In genomic region chr1:180167021-180167701, GRCh38 we compare ENCODE assay signal across 12 cellular contexts. TPM values are rescaled to one million over a fixed set of nuclear protein-coding genes. Genes with fewer than 3 reads are reported as not detected.
DNase-seq lines count a peak whose midpoint lies in the region; ATAC-seq, FAIRE-seq and TF ChIP-seq lines count a peak whose summit lies in the region.
"Had no signal": no experiment of that assay in that cellular context is flagged by ENCODE, and none has a peak within 500 bp of the region (broad histone marks: within the 10 kb centered on the region; RNA-seq: fewer than 3 reads in every experiment).

No MANE protein-coding gene starts in this region.

- dilution Hi-C loops in mammary epithelial cell (cut with HindIII; ENCODE audit: low sequenced_read_pairs) (no loop called here), keratinocyte (cut with MboI; ENCODE audit: extremely low pct_ligation_motif_present, low sequenced_read_pairs) (no loop called here)

- no peak overlapping the region for H3K4me3 Mint-ChIP-seq in activated naive CD4-positive, alpha-beta T cell treated with anti-CD3 and anti-CD28 coated beads for 36 hours
- no peak overlapping the region for H3K4me3 Mint-ChIP-seq in stimulated activated naive B cell treated with anti-CD40 and anti-IgM and Interleukin-4, amounts not matched to agents 10 μg/mL and 1 μg/mL and 100 μg/mL, for 72 hours
- H3K4me3 Mint-ChIP-seq: memory B cell had no signal

- no peak for ATAC-seq in GM19328 (IDR thresholded peaks at IDR 0.05; ENCODE audit: unreplicated experiment)
- ATAC-seq in stimulated activated naive B cell treated with anti-CD40 and anti-IgM and Interleukin-4, amounts not matched to agents 10 μg/mL and 1 μg/mL and 100 μg/mL, for 72 hours (replicated peaks) = no peak

- H3K27ac Mint-ChIP-seq in activated naive CD4-positive, alpha-beta T cell treated with anti-CD3 and anti-CD28 coated beads for 36 hours = no peak overlapping the region
- H3K27ac Mint-ChIP-seq in stimulated activated naive B cell treated with anti-CD40 and anti-IgM and Interleukin-4, amounts not matched to agents 10 μg/mL and 1 μg/mL and 100 μg/mL, for 72 hours = no peak overlapping the region
- H3K27ac Mint-ChIP-seq: memory B cell had no signal

- H3K4me2 ChIP-seq in mammary epithelial cell (ENCODE audit: insufficient read depth, low read depth, low read length) (no peak overlapping the region), keratinocyte (ENCODE audit: control insufficient read depth, extremely low read depth, insufficient read depth, low read depth, low read length) (no peak overlapping the region)

- in situ Hi-C loops in mammary epithelial cell (cut with MboI; ENCODE audit: low sequenced_read_pairs in 2 of 2) = loop anchor here in 1 of 2 donors (25.0 kb wide), 1 partner anchor 455 kb away; no protein-coding TSS in a partner anchor

- H2AFZ ChIP-seq in mammary epithelial cell (ENCODE audit: low read depth, low read length) = peak overlapping the region; percentile 10
- H2AFZ ChIP-seq in keratinocyte (ENCODE audit: control insufficient read depth, low read length) = peak overlapping the region; percentile 29

- H3K27me3 ChIP-seq in mammary epithelial cell (ENCODE audit: insufficient read depth, low read length) (no peaks in the 10 kb centered on the region), keratinocyte (ENCODE audit: control insufficient read depth, extremely low read depth, insufficient read depth, low read length) (no peaks in the 10 kb centered on the region), stomach (no peaks in the 10 kb centered on the region)

- H3K9ac ChIP-seq in mammary epithelial cell (ENCODE audit: insufficient read depth, low read length) (no peak overlapping the region), keratinocyte (ENCODE audit: control insufficient read depth, extremely low read depth, insufficient read depth, low read length) (peak overlapping the region; percentile 17)

- no peaks in the 10 kb centered on the region for H3K27me3 Mint-ChIP-seq in activated naive CD4-positive, alpha-beta T cell treated with anti-CD3 and anti-CD28 coated beads for 36 hours (ENCODE audit: low read depth)
- H3K27me3 Mint-ChIP-seq in stimulated activated naive B cell treated with anti-CD40 and anti-IgM and Interleukin-4, amounts not matched to agents 10 μg/mL and 1 μg/mL and 100 μg/mL, for 72 hours = no peaks in the 10 kb centered on the region
- H3K27me3 Mint-ChIP-seq: memory B cell had no signal

- CTCF ChIA-PET in mammary epithelial cell (lab: Charles Lee; ENCODE audit: low non-redundant PET) = interaction anchor here (0.5 kb wide), 2 partner anchors 13 to 100 kb away, joined by 4 to 6 read pairs; partner anchors contain the start of gene QSOX1
- CTCF ChIA-PET in activated naive CD4-positive, alpha-beta T cell treated with anti-CD3 and anti-CD28 coated beads for 36 hours (lab: Charles Lee) = interaction anchor here (0.7 to 7.5 kb wide), 4 partner anchors 13 to 461 kb away, joined by 3 to 68 read pairs (median 4); no protein-coding TSS in a partner anchor

- intact Hi-C loops in mammary epithelial cell (cut with micrococcal nuclease) = loop anchor here (5.0 kb wide), 3 partner anchors 50 to 350 kb away; no protein-coding TSS in a partner anchor
- intact Hi-C loops in stomach (cut with DNase I; ENCODE audit: low total_unique reads) = no loop called here
- intact Hi-C loops in activated naive CD4-positive, alpha-beta T cell treated with anti-CD3 and anti-CD28 coated beads for 36 hours (cut with micrococcal nuclease) = no loop called here

- H3K36me3 ChIP-seq in mammary epithelial cell (ENCODE audit: insufficient read depth, low read length) = no peaks in the 10 kb centered on the region
- H3K36me3 ChIP-seq in keratinocyte (ENCODE audit: control insufficient read depth in 2 of 2, extremely low read depth in 1 of 2, insufficient read depth in 2 of 2, low read length in 2 of 2) = peaks cover 3 to 17% of the 10 kb centered on the region in 2 experiments
- peaks cover 0 to 28% (median 17%) of the 10 kb centered on the region in 4 donors for H3K36me3 ChIP-seq in stomach

- DNase-seq in NCI-H2196 (lab: John Stamatoyannopoulos, UW; ENCODE audit: unreplicated experiment) (peak; percentile 58), mammary epithelial cell (no peak), keratinocyte (ENCODE audit: low read depth, low spot score) (no peak), stomach (no peak), D721Med (ENCODE audit: insufficient read length, low spot score) (no peak)
- no peak for DNase-seq in activated naive CD4-positive, alpha-beta T cell treated with anti-CD3 and anti-CD28 coated beads for 36 hours
- DNase-seq in stimulated activated naive B cell treated with anti-CD40 and anti-IgM and Interleukin-4, amounts not matched to agents 10 μg/mL and 1 μg/mL and 100 μg/mL, for 72 hours = no peak
- DNase-seq: activated CD8-positive, alpha-beta memory T cell treated with anti-CD3 and anti-CD28 coated beads, Interleukin-2, amount 50 U/mL, for 4 hours had no signal

- no TSS peak for BruUV-seq in mammary epithelial cell (replicated peaks; lab: Mats Ljungman, UMichigan)

- WGBS in mammary epithelial cell (ENCODE audit: low coverage, missing lambda C conversion rate) = 49% methylated on average over 8 of the region's 8 CpGs
- 48 to 63% (median 52%) methylated on average over 3 to 8 of the region's 8 CpGs for WGBS in stomach, 5 donors

- H3K4me3 ChIP-seq in mammary epithelial cell (replicated peaks in 1 of 3; ENCODE audit: insufficient read depth in 1 of 3, low read depth in 2 of 3, low read length in 3 of 3) (no peak overlapping the region), keratinocyte (ENCODE audit: control insufficient read depth in 2 of 3, extremely low read depth in 1 of 3, insufficient read depth in 2 of 3, low read depth in 1 of 3, low read length in 3 of 3) (no peak overlapping the region), stomach (no peak overlapping the region)

- peaks cover 3% of the 10 kb centered on the region for H3K9me1 ChIP-seq in keratinocyte (ENCODE audit: control insufficient read depth, extremely low read depth, insufficient read depth, low read length)

- H3K4me1 ChIP-seq in mammary epithelial cell (ENCODE audit: insufficient read depth, low read length) (peaks cover 32% of the 10 kb centered on the region), keratinocyte (ENCODE audit: control insufficient read depth, extremely low read depth, insufficient read depth, low read length) (peaks cover 45% of the 10 kb centered on the region), stomach (peaks cover 48 to 86% (median 75%) of the 10 kb centered on the region in 4 donors)

- peaks cover 4% of the 10 kb centered on the region for H3K4me1 Mint-ChIP-seq in activated naive CD4-positive, alpha-beta T cell treated with anti-CD3 and anti-CD28 coated beads for 36 hours (ENCODE audit: low read depth)
- peaks cover 24 to 36% of the 10 kb centered on the region in 2 donors for H3K4me1 Mint-ChIP-seq in stimulated activated naive B cell treated with anti-CD40 and anti-IgM and Interleukin-4, amounts not matched to agents 10 μg/mL and 1 μg/mL and 100 μg/mL, for 72 hours

- TF ChIP-seq POLR2A in stomach (IDR thresholded peaks at IDR 0.05) = no peak

- H3K36me3 Mint-ChIP-seq in activated naive CD4-positive, alpha-beta T cell treated with anti-CD3 and anti-CD28 coated beads for 36 hours (ENCODE audit: low read depth) = no peaks in the 10 kb centered on the region
- peaks cover 56 to 68% of the 10 kb centered on the region in 2 donors for H3K36me3 Mint-ChIP-seq in stimulated activated naive B cell treated with anti-CD40 and anti-IgM and Interleukin-4, amounts not matched to agents 10 μg/mL and 1 μg/mL and 100 μg/mL, for 72 hours
- H3K36me3 Mint-ChIP-seq: memory B cell had no signal

- H3K27ac ChIP-seq in mammary epithelial cell (ENCODE audit: insufficient read depth, low read depth, low read length) = no peak overlapping the region
- peak overlapping the region; percentile 68 for H3K27ac ChIP-seq in keratinocyte (ENCODE audit: control insufficient read depth, insufficient read depth, low read length)
- H3K27ac ChIP-seq in stomach = peak overlapping the region; percentile 69 to 84 (median 80)

- H3K9me3 ChIP-seq in mammary epithelial cell (replicated peaks; ENCODE audit: insufficient read depth, low read length) (no peaks in the 10 kb centered on the region), keratinocyte (ENCODE audit: control insufficient read depth, low read depth, low read length) (no peaks in the 10 kb centered on the region), stomach (no peaks in the 10 kb centered on the region)

- H3K9me3 Mint-ChIP-seq in activated naive CD4-positive, alpha-beta T cell treated with anti-CD3 and anti-CD28 coated beads for 36 hours = no peaks in the 10 kb centered on the region
- no peaks in the 10 kb centered on the region for H3K9me3 Mint-ChIP-seq in stimulated activated naive B cell treated with anti-CD40 and anti-IgM and Interleukin-4, amounts not matched to agents 10 μg/mL and 1 μg/mL and 100 μg/mL, for 72 hours
- H3K9me3 Mint-ChIP-seq: memory B cell had no signal

- peaks cover 16% of the 10 kb centered on the region for H3K79me2 ChIP-seq in mammary epithelial cell (ENCODE audit: insufficient read depth, low read length)
- peaks cover 11% of the 10 kb centered on the region for H3K79me2 ChIP-seq in keratinocyte (ENCODE audit: control insufficient read depth, insufficient read depth, low read length)

- H4K20me1 ChIP-seq in mammary epithelial cell (ENCODE audit: insufficient read depth, low read length) = no peaks in the 10 kb centered on the region
- no peaks in the 10 kb centered on the region for H4K20me1 ChIP-seq in keratinocyte (ENCODE audit: control insufficient read depth, extremely low read depth, insufficient read depth, low read length)

- no peak for TF ChIP-seq EP300 in stomach (IDR thresholded peaks at IDR 0.05)

- no peak for FAIRE-seq in keratinocyte (lab: Jason Lieb, UNC)
- FAIRE-seq in D721Med (lab: Jason Lieb, UNC) = no peak
- FAIRE-seq: astrocyte, GM18507 had no signal

- TF ChIP-seq CTCF in mammary epithelial cell (conservative IDR thresholded peaks at IDR 0.05 in 1 of 2, IDR thresholded peaks at IDR 0.05 in 1 of 2; ENCODE audit: extremely low read depth in 1 of 2, insufficient read depth in 1 of 2, low read depth in 1 of 2, low read length in 2 of 2) (no peak), keratinocyte (optimal IDR thresholded peaks at IDR 0.05 in 1 of 3, IDR thresholded peaks at IDR 0.05 in 1 of 3, conservative IDR thresholded peaks at IDR 0.05 in 1 of 3; ENCODE audit: extremely low read depth in 1 of 3, insufficient read depth in 2 of 3, low read length in 3 of 3) (no peak), stomach (IDR thresholded peaks at IDR 0.05) (no peak), D721Med (IDR thresholded peaks at IDR 0.05; ENCODE audit: insufficient read depth, missing control alignments) (no peak)

RNA-seq across cellular contexts. Expression of gene QSOX1, which starts 12.5 kb away (rescaled TPM):
- 100 to 1,000 TPM in 1 of 2 donors, 10 to 100 TPM in 1; 92.4 to 120 TPM for total RNA-seq in mammary epithelial cell
- 60.4 TPM for polyA plus RNA-seq in mammary epithelial cell
- 61.8 TPM for polyA minus RNA-seq in mammary epithelial cell
- 57.6 to 87.5 TPM (median 59.0 TPM) in 3 replicates for polyA plus RNA-seq in keratinocyte
- 20.2 TPM for polyA plus RNA-seq in keratinocyte (2011; ENCODE audit: low read depth)
- 21.1 and 28.7 TPM in 2 replicates for polyA plus RNA-seq in keratinocyte (2011; cell fraction: cytosol; rRNA removed)
- polyA plus RNA-seq in keratinocyte (2011; cell fraction: nucleus; rRNA removed) = 196 and 205 TPM in 2 replicates
- 80.6 and 92.1 TPM in 2 replicates for polyA plus RNA-seq in keratinocyte (2012; ENCODE audit: low replicate concordance)
- polyA minus RNA-seq in keratinocyte = 60.9 to 96.0 TPM (median 64.2 TPM) in 3 replicates
- polyA minus RNA-seq in keratinocyte (2011; cell fraction: cytosol; rRNA and poly(A)+ RNA removed) = 70.4 TPM
- polyA minus RNA-seq in keratinocyte (2011; cell fraction: nucleus; rRNA and poly(A)+ RNA removed) = 124 and 168 TPM in 2 replicates
- total RNA-seq in stomach = 100 to 1,000 TPM in 3 of 5 donors, 10 to 100 TPM in 2; 58.3 to 323 (median 129) TPM
- polyA plus RNA-seq in stomach = 100 to 1,000 TPM in 2 of 3 donors, 10 to 100 TPM in 1; 38.5 to 118 (median 103) TPM
- 10 to 100 TPM; 27.6 to 31.9 TPM for total RNA-seq in activated naive CD4-positive, alpha-beta T cell treated with anti-CD3 and anti-CD28 coated beads for 36 hours
